8 cellular contexts compared by ENCODE assay signal in genomic region chr11:818396-819128, GRCh38. TPM values are rescaled to one million over a fixed set of nuclear protein-coding genes. Genes with fewer than 3 reads are reported as not detected.
DNase-seq lines count a peak whose midpoint lies in the region; ATAC-seq and TF ChIP-seq lines count a peak whose summit lies in the region.

PNPLA2 (plus strand) TSS chr11:818914; CDS start chr11:819719, 805 bp downstream.

- H3K27me3 ChIP-seq in Caco-2 (replicated peaks; ENCODE audit: control insufficient read depth, insufficient read depth, low read length) (no peaks in the 10 kb centered on the region), mesenchymal stem cell (ENCODE audit: control insufficient read depth in 1 of 2, insufficient read depth in 1 of 2, low read length in 2 of 2) (no peaks in the 10 kb centered on the region)

- H3K9ac ChIP-seq in mesenchymal stem cell (ENCODE audit: low read length), result peak within 1 kb of the TSS; percentile 97

- ATAC-seq in HG02588 (IDR thresholded peaks at IDR 0.05; ENCODE audit: unreplicated experiment), result no peak

- H3K4me1 Mint-ChIP-seq in Caco-2 (ENCODE audit: low read depth, unreplicated experiment), result no peaks in the 10 kb centered on the region
- peaks cover 30% of the 10 kb centered on the region for H3K4me1 Mint-ChIP-seq in dendritic cell treated with granulocyte-macrophage colony-stimulating factor and Interleukin-4, amounts not matched to agents 40 ng/mL and 50 ng/mL, for 4 days (ENCODE audit: low read depth)

- POLR2A ChIA-PET in Caco-2 (lab: Charles Lee), result interaction anchor here (0.6 to 2.5 kb wide), 20 partner anchors 9 to 273 kb away, joined by 3 to 35 read pairs (median 5); partner anchors contain the start of genes CD151, CHID1, CRACR2B and GATD1

- peak within 1 kb of the TSS; percentile 82 for H2BK15ac ChIP-seq in mesenchymal stem cell (ENCODE audit: low read depth, poor library complexity, severe bottlenecking)

- peak within 1 kb of the TSS; percentile 94 for H4K91ac ChIP-seq in mesenchymal stem cell (ENCODE audit: low read length)

- peaks cover 68% of the 10 kb centered on the region for H3K36me3 Mint-ChIP-seq in Caco-2 (ENCODE audit: insufficient read depth, unreplicated experiment)
- H3K36me3 Mint-ChIP-seq in dendritic cell treated with granulocyte-macrophage colony-stimulating factor and Interleukin-4, amounts not matched to agents 40 ng/mL and 50 ng/mL, for 4 days (ENCODE audit: low read depth), result peaks cover 47% of the 10 kb centered on the region

- TSS peak; percentile 35 for BruUV-seq in Caco-2 (replicated peaks; lab: Mats Ljungman, UMichigan)

- CTCF ChIA-PET in Caco-2 (lab: Charles Lee), result interaction anchor here (0.6 to 1.8 kb wide), 6 partner anchors 9 to 96 kb away, joined by 3 to 10 read pairs (median 3); partner anchors contain the start of genes CRACR2B, POLR2L and TSPAN4

- no peaks in the 10 kb centered on the region for H3K9me3 ChIP-seq in Caco-2
- no peaks in the 10 kb centered on the region for H3K9me3 ChIP-seq in mesenchymal stem cell (ENCODE audit: control insufficient read depth, low read length)

- H2AFZ ChIP-seq in mesenchymal stem cell (ENCODE audit: low read depth, low read length), result peak within 1 kb of the TSS; percentile 78

- H2AK5ac ChIP-seq in mesenchymal stem cell (ENCODE audit: low read length, severe bottlenecking), result peak within 1 kb of the TSS; percentile 90

- H3K4me3 ChIP-seq in Caco-2 (ENCODE audit: low read depth, low read length) (peak within 1 kb of the TSS; percentile 86), LNCaP clone FGC (ENCODE audit: low read depth, low read length) (peak within 1 kb of the TSS; percentile 80), mesenchymal stem cell (ENCODE audit: insufficient read depth in 1 of 2, low read depth in 1 of 2, low read length in 2 of 2) (peak within 1 kb of the TSS; percentile 93)

- H2BK120ac ChIP-seq in mesenchymal stem cell (ENCODE audit: low read depth, low read length), result peak within 1 kb of the TSS; percentile 82

- peak within 1 kb of the TSS; percentile 94 for H4K8ac ChIP-seq in mesenchymal stem cell (ENCODE audit: low read length)

- H3K36me3 ChIP-seq in Caco-2 (ENCODE audit: control insufficient read depth, insufficient read depth, low read length), result peaks cover 2% of the 10 kb centered on the region; the same call in 1 of the 2 replicates
- peaks cover 12 to 47% of the 10 kb centered on the region in 2 experiments for H3K36me3 ChIP-seq in mesenchymal stem cell (ENCODE audit: control insufficient read depth in 1 of 2, insufficient read depth in 2 of 2, low read depth in 1 of 2, low read length in 2 of 2)

- H3K27ac Mint-ChIP-seq in Caco-2 (ENCODE audit: unreplicated experiment), result peak within 1 kb of the TSS; percentile 66
- H3K27ac Mint-ChIP-seq in dendritic cell treated with granulocyte-macrophage colony-stimulating factor and Interleukin-4, amounts not matched to agents 40 ng/mL and 50 ng/mL, for 4 days, result peak within 1 kb of the TSS; percentile 87

- no peaks in the 10 kb centered on the region for H3K27me3 Mint-ChIP-seq in Caco-2 (ENCODE audit: insufficient read depth, unreplicated experiment)
- H3K27me3 Mint-ChIP-seq in dendritic cell treated with granulocyte-macrophage colony-stimulating factor and Interleukin-4, amounts not matched to agents 40 ng/mL and 50 ng/mL, for 4 days, result peaks cover 6% of the 10 kb centered on the region

- peak within 1 kb of the TSS in 1 of 2 experiments; percentile 50 for H3K23ac ChIP-seq in mesenchymal stem cell (ENCODE audit: low read length in 2 of 2)

- peak within 1 kb of the TSS; percentile 86 to 90 for H3K18ac ChIP-seq in mesenchymal stem cell (ENCODE audit: low read depth in 1 of 2, low read length in 2 of 2)

- H3K4me2 ChIP-seq in mesenchymal stem cell (ENCODE audit: low read length, poor library complexity, severe bottlenecking), result peak within 1 kb of the TSS; percentile 87

- H3K27ac ChIP-seq in mesenchymal stem cell (ENCODE audit: low read length, poor library complexity, severe bottlenecking), result peak within 1 kb of the TSS; percentile 70

- peaks cover 14% of the 10 kb centered on the region for H3K79me1 ChIP-seq in mesenchymal stem cell (replicated peaks; ENCODE audit: low read length, poor library complexity, severe bottlenecking)

- H3K9me3 Mint-ChIP-seq in Caco-2 (ENCODE audit: unreplicated experiment), result no peaks in the 10 kb centered on the region
- no peaks in the 10 kb centered on the region for H3K9me3 Mint-ChIP-seq in dendritic cell treated with granulocyte-macrophage colony-stimulating factor and Interleukin-4, amounts not matched to agents 40 ng/mL and 50 ng/mL, for 4 days

- peak within 1 kb of the TSS; percentile 88 for H2BK5ac ChIP-seq in mesenchymal stem cell (ENCODE audit: low read depth, low read length, poor library complexity, severe bottlenecking)

- WGBS in mesenchymal stem cell, result 57% methylated on average over 20 of the region's 20 CpGs

- TF ChIP-seq CTCF in Caco-2 (IDR thresholded peaks at IDR 0.05; ENCODE audit: insufficient read depth in 1 of 2, low read depth in 1 of 2, low read length in 1 of 2, severe bottlenecking in 1 of 2, unreplicated experiment in 1 of 2) (peak in 1 of 2 experiments; percentile 17), LNCaP clone FGC (IDR thresholded peaks at IDR 0.05; ENCODE audit: control insufficient read depth, extremely low read depth, insufficient read depth) (no peak)

- H3K4me1 ChIP-seq in Caco-2 (peaks cover 21% of the 10 kb centered on the region), mesenchymal stem cell (ENCODE audit: control insufficient read depth, insufficient read depth, low read depth, low read length) (peaks cover 35% of the 10 kb centered on the region)

- intact Hi-C loops in Caco-2 (cut with micrococcal nuclease; ENCODE audit: unreplicated experiment), result loop anchor here (1.0 kb wide), 1 partner anchor 9 kb away; the partner anchor contains the start of gene CRACR2B
- intact Hi-C loops in dendritic cell treated with granulocyte-macrophage colony-stimulating factor and Interleukin-4, amounts not matched to agents 40 ng/mL and 50 ng/mL, for 4 days (cut with micrococcal nuclease), result loop anchor here (1.0 kb wide), 1 partner anchor 9 kb away; the partner anchor contains the start of gene RPLP2

- peak within 1 kb of the TSS; percentile 18 to 91 for H2BK12ac ChIP-seq in mesenchymal stem cell (ENCODE audit: low read length in 2 of 2)

- H3K4ac ChIP-seq in mesenchymal stem cell (ENCODE audit: low read depth in 1 of 2, low read length in 2 of 2), result peak within 1 kb of the TSS; percentile 42 to 91

- peak within 1 kb of the TSS; percentile 58 to 67 for H3K14ac ChIP-seq in mesenchymal stem cell (ENCODE audit: low read length in 2 of 2)

- DNase-seq in Caco-2 (peak; percentile 72 to 77), LNCaP clone FGC (ENCODE audit: low read depth) (no peak), mesenchymal stem cell (no peak), ureter (ENCODE audit: low spot score) (peak; percentile 84), iPS-NIHi7 (ENCODE audit: extremely low spot score) (no peak), anterior cingulate cortex (lab: John Stamatoyannopoulos, UW) (no peak)

- peak within 1 kb of the TSS; percentile 76 for H3K4me3 Mint-ChIP-seq in Caco-2 (ENCODE audit: unreplicated experiment)
- peak within 1 kb of the TSS; percentile 88 for H3K4me3 Mint-ChIP-seq in dendritic cell treated with granulocyte-macrophage colony-stimulating factor and Interleukin-4, amounts not matched to agents 40 ng/mL and 50 ng/mL, for 4 days

RNA-seq across cellular contexts. Expression of gene PNPLA2, which starts in this region (rescaled TPM):
- 84.7 and 93.6 TPM in 2 replicates for total RNA-seq in Caco-2 (2022)
- 30.6 TPM for polyA plus RNA-seq in mesenchymal stem cell (2013, experiment 1 of 2)
- 30.0 TPM for polyA plus RNA-seq in mesenchymal stem cell (2013, experiment 2 of 2)
- total RNA-seq in ureter, result 118 TPM

Comparison
In these comparisons a context has a peak if more than half of its experiments do, and no peak if none do; other contexts are left out.
1. DNase-seq: peak in Caco-2 (2 of 2) and ureter (single experiment); none in LNCaP clone FGC (single experiment), mesenchymal stem cell (single experiment), iPS-NIHi7 (single experiment) and anterior cingulate cortex (0 of 58).
2. Peak in every context shown above with its lines, with median percentiles within 50 percentile points of each other: H3K4me3 ChIP-seq.